19 cellular contexts compared by ENCODE assay signal in the genomic region with DNA sequence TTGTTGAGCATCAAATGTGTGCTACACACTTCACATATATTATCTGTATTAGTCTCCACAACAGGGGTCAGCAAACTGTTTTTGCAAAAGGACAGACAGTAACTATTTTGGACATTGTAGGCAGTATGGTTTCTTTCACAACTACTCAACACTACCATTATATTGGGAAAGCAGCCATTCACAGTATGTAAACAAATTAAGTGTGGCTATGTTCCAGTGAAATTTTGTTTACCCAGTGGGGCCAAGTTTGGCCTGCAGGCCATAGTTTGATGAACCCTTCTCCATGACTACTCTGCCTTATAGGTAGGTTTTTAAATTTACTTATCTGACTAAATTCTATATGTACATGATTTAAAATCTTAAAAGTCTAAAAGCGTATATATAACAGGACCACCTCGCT. TPM values are rescaled to one million over a fixed set of nuclear protein-coding genes. Genes with fewer than 3 reads are reported as not detected.
DNase-seq lines count a peak whose midpoint lies in the region; TF ChIP-seq lines count a peak whose summit lies in the region.
"Had no signal": no experiment of that assay in that cellular context is flagged by ENCODE, and none has a peak within 500 bp of the region (broad histone marks: within the 10 kb centered on the region; RNA-seq: fewer than 3 reads in every experiment).

No MANE protein-coding gene starts in this region.

- peaks cover 5 to 21% (median 10%) of the 10 kb centered on the region in 4 donors for H3K36me3 ChIP-seq in liver (ENCODE audit: control insufficient read depth in 4 of 4, insufficient read depth in 3 of 4, low read depth in 1 of 4, low read length in 3 of 4)

- no peak overlapping the region for H3K4me3 ChIP-seq in liver (ENCODE audit: low read depth in 1 of 3, low read length in 3 of 3)
- H3K4me3 ChIP-seq: A549; BLaER1 treated with 17β-estradiol and CSF1 and Interleukin-3, amounts not matched to agents 10 nM and 100 nM; GM23248 had no signal

- WGBS in liver: 95% methylated on average over 2 of the region's 2 CpGs

- no peak overlapping the region for H3K27ac ChIP-seq in liver (ENCODE audit: low read depth in 1 of 2, low read length in 2 of 2)
- H3K27ac ChIP-seq: A549; BLaER1 treated with 17β-estradiol and CSF1 and Interleukin-3, amounts not matched to agents 10 nM and 100 nM; GM23248 had no signal

- TF ChIP-seq RAD21 in liver (IDR thresholded peaks at IDR 0.05): peak in 1 of 2 donors; percentile 14

- H3K27me3 ChIP-seq in liver (ENCODE audit: control insufficient read depth in 4 of 4, insufficient read depth in 4 of 4, low read length in 3 of 4): no peaks in the 10 kb centered on the region
- H3K27me3 ChIP-seq: BLaER1 treated with 17β-estradiol and CSF1 and Interleukin-3, amounts not matched to agents 10 nM and 100 nM had no signal

- peak; percentile 38 for DNase-seq in HuH-7 (ENCODE audit: low spot score)
- DNase-seq in NCI-H69 (lab: John Stamatoyannopoulos, UW): peak; percentile 54
- DNase-seq in fibroblast of peridontal ligament (ENCODE audit: extremely low read depth): peak; percentile 46
- DNase-seq in germinal center (ENCODE audit: low spot score): no peak
- no peak for DNase-seq in DMS53 (lab: John Stamatoyannopoulos, UW)
- no peak for DNase-seq in activated T-cell treated with anti-CD3 and anti-CD28 coated beads, Interleukin-2, amount 50 U/mL, for 1 hour
- DNase-seq: AML-193; CD4-positive, alpha-beta T cell; GM23248; H9; HFFc6; Karpas-422; NCI-H1105 treated with DMSO at 0.1 percent for 48 hours; NCI-H146; NCI-H2107; NCI-H524 treated with DMSO at 0.1 percent for 48 hours had no signal

- H3K4me1 ChIP-seq in liver (ENCODE audit: control insufficient read depth in 4 of 4, insufficient read depth in 4 of 4, low read length in 3 of 4): peaks cover 0 to 9% (median 5%) of the 10 kb centered on the region in 4 donors
- H3K4me1 ChIP-seq: A549; BLaER1 treated with 17β-estradiol and CSF1 and Interleukin-3, amounts not matched to agents 10 nM and 100 nM had no signal

- TF ChIP-seq CTCF in liver (IDR thresholded peaks at IDR 0.05; ENCODE audit: low read depth, low read length, missing input control): no peak

- H3K9ac ChIP-seq in liver (ENCODE audit: low read depth in 1 of 2, low read length in 2 of 2): no peak overlapping the region
- H3K9ac ChIP-seq: BLaER1 treated with 17β-estradiol and CSF1 and Interleukin-3, amounts not matched to agents 10 nM and 100 nM; GM23248 had no signal

- H3K9me3 ChIP-seq in liver (ENCODE audit: control insufficient read depth in 4 of 4, low read length in 3 of 4): peaks cover 0 to 4% (median 0%) of the 10 kb centered on the region in 4 donors

TF ChIP-seq in liver, 16 proteins besides CTCF, POLR2A, EP300 and RAD21:
- peak; percentile 79 to 80 for TF ChIP-seq HNF4A (conservative IDR thresholded peaks at IDR 0.05)
- no peak for TF ChIP-seq EGR1 (IDR thresholded peaks at IDR 0.05; ENCODE audit: low read depth in 2 of 2)
- TF ChIP-seq ATF3 (IDR thresholded peaks at IDR 0.05): no peak
- no peak for TF ChIP-seq TAF1 (conservative IDR thresholded peaks at IDR 0.05)
- TF ChIP-seq REST (IDR thresholded peaks at IDR 0.05): peak; percentile 25
- TF ChIP-seq GABPA (IDR thresholded peaks at IDR 0.05 in 1 of 2, conservative IDR thresholded peaks at IDR 0.05 in 1 of 2): no peak
- TF ChIP-seq FOXA2 (IDR thresholded peaks at IDR 0.05): peak; percentile 83
- no peak for TF ChIP-seq HNF4G (IDR thresholded peaks at IDR 0.05)
- peak; percentile 58 for TF ChIP-seq ZBTB33 (IDR thresholded peaks at IDR 0.05)
- TF ChIP-seq, protein P1, sequence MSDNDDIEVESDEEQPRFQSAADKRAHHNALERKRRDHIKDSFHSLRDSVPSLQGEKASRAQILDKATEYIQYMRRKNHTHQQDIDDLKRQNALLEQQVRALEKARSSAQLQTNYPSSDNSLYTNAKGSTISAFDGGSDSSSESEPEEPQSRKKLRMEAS (IDR thresholded peaks at IDR 0.05): no peak
- no peak for TF ChIP-seq NR2F2 (IDR thresholded peaks at IDR 0.05)
- TF ChIP-seq SP1 (IDR thresholded peaks at IDR 0.05): peak; percentile 45
- peak; percentile 73 for TF ChIP-seq YY1 (IDR thresholded peaks at IDR 0.05)
- TF ChIP-seq RXRA (IDR thresholded peaks at IDR 0.05): peak; percentile 70 to 71
- TF ChIP-seq JUND (IDR thresholded peaks at IDR 0.05): peak in 1 of 2 donors; percentile 33
- TF ChIP-seq FOXA1 (IDR thresholded peaks at IDR 0.05): peak; percentile 65

RNA-seq across cellular contexts. Expression of gene FAM151B, which starts 13.0 kb away (rescaled TPM):
- total RNA-seq in liver: 1 to 10 TPM; 2.0 to 3.0 TPM
- under 1 TPM; 0.43 to 0.71 TPM for polyA plus RNA-seq in liver

Comparison
In these comparisons a context has a peak if more than half of its experiments do, and no peak if none do; other contexts are left out.
1. DNase-seq: peak in HuH-7 (single experiment), NCI-H69 (single experiment) and fibroblast of peridontal ligament (single experiment); none in germinal center (single experiment), DMS53 (single experiment) and activated T-cell treated with anti-CD3 and anti-CD28 coated beads, Interleukin-2, amount 50 U/mL, for 1 hour (single experiment).